ENCODE assay signal across 14 cellular contexts in genomic region chr19:29851769-29852521, GRCh38. TPM values are rescaled to one million over a fixed set of nuclear protein-coding genes. Genes with fewer than 3 reads are reported as not detected.
DNase-seq lines count a peak whose midpoint lies in the region; ATAC-seq and TF ChIP-seq lines count a peak whose summit lies in the region.
"Had no signal": no experiment of that assay in that cellular context is flagged by ENCODE, and none has a peak within 500 bp of the region (broad histone marks: within the 10 kb centered on the region; RNA-seq: fewer than 3 reads in every experiment).

No MANE protein-coding gene starts in this region.

- peaks cover 16% of the 10 kb centered on the region for H3K4me1 Mint-ChIP-seq in activated CD4-positive, alpha-beta memory T cell treated with anti-CD3 and anti-CD28 coated beads for 36 hours (ENCODE audit: low read depth)
- peaks cover 7% of the 10 kb centered on the region for H3K4me1 Mint-ChIP-seq in activated CD4-positive, alpha-beta memory T cell treated with anti-CD3 and anti-CD28 coated beads, Interleukin-2, amount 10 ng/mL, durations not matched to agents 7 days and 5 days

- no peak overlapping the region for H3K4me3 Mint-ChIP-seq in activated CD4-positive, alpha-beta memory T cell treated with anti-CD3 and anti-CD28 coated beads for 36 hours
- H3K4me3 Mint-ChIP-seq in activated CD4-positive, alpha-beta memory T cell treated with anti-CD3 and anti-CD28 coated beads, Interleukin-2, amount 10 ng/mL, durations not matched to agents 7 days and 5 days: no peak overlapping the region
- H3K4me3 Mint-ChIP-seq: H9 had no signal

- no peaks in the 10 kb centered on the region for H3K27me3 ChIP-seq in sigmoid colon

- POLR2A ChIA-PET in activated CD4-positive, alpha-beta memory T cell treated with anti-CD3 and anti-CD28 coated beads for 36 hours (lab: Charles Lee): no interaction called here
- POLR2A ChIA-PET in activated CD4-positive, alpha-beta memory T cell treated with anti-CD3 and anti-CD28 coated beads, Interleukin-2, amount 10 ng/mL, durations not matched to agents 7 days and 5 days (lab: Charles Lee): no interaction called here

- WGBS in sigmoid colon, 2 donors: 79 to 83% methylated on average over 3 of the region's 3 CpGs

- no peaks in the 10 kb centered on the region for H3K9me3 Mint-ChIP-seq in activated CD4-positive, alpha-beta memory T cell treated with anti-CD3 and anti-CD28 coated beads for 36 hours
- no peaks in the 10 kb centered on the region for H3K9me3 Mint-ChIP-seq in activated CD4-positive, alpha-beta memory T cell treated with anti-CD3 and anti-CD28 coated beads, Interleukin-2, amount 10 ng/mL, durations not matched to agents 7 days and 5 days
- H3K9me3 Mint-ChIP-seq: H9 had no signal

- H3K27ac Mint-ChIP-seq in activated CD4-positive, alpha-beta memory T cell treated with anti-CD3 and anti-CD28 coated beads for 36 hours: peak overlapping the region; percentile 56
- no peak overlapping the region for H3K27ac Mint-ChIP-seq in activated CD4-positive, alpha-beta memory T cell treated with anti-CD3 and anti-CD28 coated beads, Interleukin-2, amount 10 ng/mL, durations not matched to agents 7 days and 5 days
- H3K27ac Mint-ChIP-seq: H9 had no signal

- H3K27me3 Mint-ChIP-seq in activated CD4-positive, alpha-beta memory T cell treated with anti-CD3 and anti-CD28 coated beads for 36 hours: peaks cover 6% of the 10 kb centered on the region
- H3K27me3 Mint-ChIP-seq in activated CD4-positive, alpha-beta memory T cell treated with anti-CD3 and anti-CD28 coated beads, Interleukin-2, amount 10 ng/mL, durations not matched to agents 7 days and 5 days: peaks cover 16% of the 10 kb centered on the region

- no peak overlapping the region for H3K4me3 ChIP-seq in sigmoid colon
- H3K4me3 ChIP-seq: left lung, tibial artery had no signal

- ATAC-seq in GM21515 (IDR thresholded peaks at IDR 0.05; ENCODE audit: unreplicated experiment) (peak; percentile 69), HG03280 (IDR thresholded peaks at IDR 0.05; ENCODE audit: unreplicated experiment) (peak; percentile 72)
- ATAC-seq: left lung had no signal

- no peak for TF ChIP-seq EP300 in sigmoid colon (IDR thresholded peaks at IDR 0.05)

- no peak for TF ChIP-seq CTCF in sigmoid colon (IDR thresholded peaks at IDR 0.05)

- no peaks in the 10 kb centered on the region for H3K4me1 ChIP-seq in sigmoid colon
- H3K4me1 ChIP-seq: left lung, tibial artery had no signal

- H3K9me3 ChIP-seq in sigmoid colon: no peaks in the 10 kb centered on the region
- H3K9me3 ChIP-seq: left lung, tibial artery had no signal

- H3K27ac ChIP-seq in sigmoid colon: no peak overlapping the region
- H3K27ac ChIP-seq: left lung, tibial artery had no signal

- peak; percentile 54 for DNase-seq in activated CD4-positive, alpha-beta memory T cell treated with anti-CD3 and anti-CD28 coated beads for 36 hours
- no peak for DNase-seq in activated CD4-positive, alpha-beta memory T cell treated with anti-CD3 and anti-CD28 coated beads, Interleukin-2, amount 10 ng/mL, durations not matched to agents 7 days and 5 days
- DNase-seq in sigmoid colon: peak; percentile 8
- no peak for DNase-seq in HT-29 (ENCODE audit: low spot score)
- DNase-seq in globus pallidus (ENCODE audit: low spot score): no peak
- DNase-seq in middle frontal gyrus (ENCODE audit: extremely low spot score, low spot score): no peak
- DNase-seq: activated CD8-positive, alpha-beta memory T cell treated with anti-CD3 and anti-CD28 coated beads, Interleukin-2, amount 50 U/mL, for 4 hours; H9; left lung; NCI-H524 treated with DMSO at 0.1 percent for 48 hours; nucleus accumbens; tibial artery had no signal

- no peak for TF ChIP-seq POLR2A in sigmoid colon (IDR thresholded peaks at IDR 0.05)

- CTCF ChIA-PET in activated CD4-positive, alpha-beta memory T cell treated with anti-CD3 and anti-CD28 coated beads for 36 hours (lab: Charles Lee): interaction anchor here (0.7 to 1.7 kb wide), 2 partner anchors 12 to 20 kb away, joined by 3 to 5 read pairs; no protein-coding TSS in a partner anchor
- CTCF ChIA-PET in activated CD4-positive, alpha-beta memory T cell treated with anti-CD3 and anti-CD28 coated beads, Interleukin-2, amount 10 ng/mL, durations not matched to agents 7 days and 5 days (lab: Charles Lee): interaction anchor here (1.0 to 1.4 kb wide), 2 partner anchors 21 to 136 kb away, joined by 3 to 6 read pairs; no protein-coding TSS in a partner anchor

- intact Hi-C loops in activated CD4-positive, alpha-beta memory T cell treated with anti-CD3 and anti-CD28 coated beads for 36 hours (cut with micrococcal nuclease): no loop called here
- intact Hi-C loops in sigmoid colon (cut with DNase I): no loop called here

- H3K36me3 Mint-ChIP-seq in activated CD4-positive, alpha-beta memory T cell treated with anti-CD3 and anti-CD28 coated beads for 36 hours: no peaks in the 10 kb centered on the region
- no peaks in the 10 kb centered on the region for H3K36me3 Mint-ChIP-seq in activated CD4-positive, alpha-beta memory T cell treated with anti-CD3 and anti-CD28 coated beads, Interleukin-2, amount 10 ng/mL, durations not matched to agents 7 days and 5 days (ENCODE audit: low read depth)

- H3K36me3 ChIP-seq in sigmoid colon: no peaks in the 10 kb centered on the region
- H3K36me3 ChIP-seq: left lung, tibial artery had no signal

RNA-seq across cellular contexts. Expression of gene CCNE1, which starts 40.2 kb away (rescaled TPM):
- 10 to 100 TPM; 29.3 to 29.7 TPM for total RNA-seq in activated CD4-positive, alpha-beta memory T cell treated with anti-CD3 and anti-CD28 coated beads for 36 hours
- 10 to 100 TPM; 24.8 to 26.3 TPM for total RNA-seq in activated CD4-positive, alpha-beta memory T cell treated with anti-CD3 and anti-CD28 coated beads, Interleukin-2, amount 10 ng/mL, durations not matched to agents 7 days and 5 days
- total RNA-seq in sigmoid colon: 10 to 100 TPM in 1 of 4 donors, 1 to 10 TPM in 3; 2.3 to 13.8 (median 3.6) TPM
- polyA plus RNA-seq in sigmoid colon: 1 to 10 TPM; 2.4 to 7.9 (median 4.4) TPM
- total RNA-seq in HT-29 (2014; rRNA removed; shearing (Covaris generic)): 20.1 and 29.1 TPM in 2 replicates

Comparison
In these comparisons a context has a peak if more than half of its experiments do, and no peak if none do; other contexts are left out.
1. DNase-seq: peak in activated CD4-positive, alpha-beta memory T cell treated with anti-CD3 and anti-CD28 coated beads for 36 hours (single experiment) and sigmoid colon (single experiment); none in activated CD4-positive, alpha-beta memory T cell treated with anti-CD3 and anti-CD28 coated beads, Interleukin-2, amount 10 ng/mL, durations not matched to agents 7 days and 5 days (single experiment), HT-29 (single experiment), globus pallidus (single experiment) and middle frontal gyrus (single experiment).